Comparison of ENCODE assay signal across 13 cellular contexts in the genomic region with DNA sequence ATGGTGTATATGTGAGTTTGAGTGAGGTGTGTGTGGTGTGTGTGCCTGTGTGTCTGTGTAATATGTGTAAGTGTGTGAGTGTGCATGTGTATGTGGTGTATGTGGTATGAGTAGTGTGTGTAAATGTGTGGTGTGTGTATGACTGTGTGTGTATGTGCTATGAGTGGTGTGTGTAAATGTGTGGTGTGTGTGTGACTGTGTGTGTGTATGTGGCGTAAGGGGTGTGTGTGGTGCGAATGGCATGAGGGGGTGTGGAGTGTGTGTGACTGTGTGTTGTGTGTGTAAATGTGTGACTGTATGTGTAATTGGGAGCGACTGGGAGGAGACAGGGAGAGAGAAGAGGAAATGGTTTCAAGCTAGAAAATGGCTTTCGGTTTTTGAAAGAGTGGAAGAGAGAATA. TPM values are rescaled to one million over a fixed set of nuclear protein-coding genes. Genes with fewer than 3 reads are reported as not detected.
DNase-seq lines count a peak whose midpoint lies in the region; ATAC-seq lines count a peak whose summit lies in the region.
"Had no signal": no experiment of that assay in that cellular context is flagged by ENCODE, and none has a peak within 500 bp of the region (broad histone marks: within the 10 kb centered on the region; RNA-seq: fewer than 3 reads in every experiment).

No MANE protein-coding gene starts in this region.

- intact Hi-C loops in activated CD4-positive, alpha-beta memory T cell treated with anti-CD3 and anti-CD28 coated beads for 36 hours (cut with micrococcal nuclease) = loop anchor here (1.0 to 5.0 kb wide), 4 partner anchors 24 to 634 kb away; a partner anchor contains a TSS

- H3K4ac ChIP-seq in mesenchymal stem cell (ENCODE audit: low read depth in 1 of 2, low read length in 2 of 2) = peak overlapping the region in 1 of 2 experiments; percentile 32

- H4K91ac ChIP-seq in mesenchymal stem cell (ENCODE audit: low read length) = peak overlapping the region; percentile 20

- H3K14ac ChIP-seq in mesenchymal stem cell (ENCODE audit: low read length in 2 of 2) = peak overlapping the region in 1 of 2 experiments; percentile 83

- POLR2A ChIA-PET in activated CD4-positive, alpha-beta memory T cell treated with anti-CD3 and anti-CD28 coated beads for 36 hours (lab: Charles Lee) = no interaction called here

- no peaks in the 10 kb centered on the region for H3K9me3 ChIP-seq in mesenchymal stem cell (ENCODE audit: control insufficient read depth, low read length)
- H3K9me3 ChIP-seq: HAP-1 had no signal

- H3K36me3 Mint-ChIP-seq in stimulated activated naive CD8-positive, alpha-beta T cell treated with anti-CD3 and anti-CD28 coated beads, Interleukin-15, Interleukin-2, amounts not matched to agents 100 ng/mL and 50 ng/mL, for 24 hours (ENCODE audit: low read depth) = no peaks in the 10 kb centered on the region
- H3K36me3 Mint-ChIP-seq in activated CD4-positive, alpha-beta memory T cell treated with anti-CD3 and anti-CD28 coated beads for 36 hours = no peaks in the 10 kb centered on the region

- H3K27ac ChIP-seq in mesenchymal stem cell (ENCODE audit: low read length, poor library complexity, severe bottlenecking) = no peak overlapping the region
- H3K27ac ChIP-seq: C4-2B, epithelial cell of prostate had no signal

- no peak overlapping the region for H2BK15ac ChIP-seq in mesenchymal stem cell (ENCODE audit: low read depth, poor library complexity, severe bottlenecking)

- peak overlapping the region; percentile 89 for H4K8ac ChIP-seq in mesenchymal stem cell (ENCODE audit: low read length)

- no peak overlapping the region for H3K4me2 ChIP-seq in mesenchymal stem cell (ENCODE audit: low read length, poor library complexity, severe bottlenecking)

- H3K23ac ChIP-seq in mesenchymal stem cell (ENCODE audit: low read length in 2 of 2) = no peak overlapping the region

- peak overlapping the region; percentile 2 for H3K27ac Mint-ChIP-seq in stimulated activated naive CD8-positive, alpha-beta T cell treated with anti-CD3 and anti-CD28 coated beads, Interleukin-15, Interleukin-2, amounts not matched to agents 100 ng/mL and 50 ng/mL, for 24 hours
- no peak overlapping the region for H3K27ac Mint-ChIP-seq in activated CD4-positive, alpha-beta memory T cell treated with anti-CD3 and anti-CD28 coated beads for 36 hours

- no peak overlapping the region for H2AK5ac ChIP-seq in mesenchymal stem cell (ENCODE audit: low read length, severe bottlenecking)

- DNase-seq in stimulated activated naive CD8-positive, alpha-beta T cell treated with anti-CD3 and anti-CD28 coated beads, Interleukin-15, Interleukin-2, amounts not matched to agents 100 U/mL and 50 U/mL, for 24 hours = no peak
- no peak for DNase-seq in activated CD4-positive, alpha-beta memory T cell treated with anti-CD3 and anti-CD28 coated beads for 36 hours
- DNase-seq in mesenchymal stem cell (no peak), NCI-H1105 treated with DMSO at 0.1 percent for 48 hours (lab: John Stamatoyannopoulos, UW) (no peak), HUDEP-2 (lab: John Stamatoyannopoulos, UW; ENCODE audit: unreplicated experiment in 76 of 76) (no peak), NCI-H128 (lab: John Stamatoyannopoulos, UW; ENCODE audit: unreplicated experiment) (no peak)
- DNase-seq: activated CD8-positive, alpha-beta memory T cell treated with anti-CD3 and anti-CD28 coated beads for 24 hours; stimulated activated naive CD4-positive, alpha-beta T cell treated with Interleukin-2 at 50 U/mL for 16 hours had no signal

- H3K4me1 Mint-ChIP-seq in stimulated activated naive CD8-positive, alpha-beta T cell treated with anti-CD3 and anti-CD28 coated beads, Interleukin-15, Interleukin-2, amounts not matched to agents 100 ng/mL and 50 ng/mL, for 24 hours (ENCODE audit: low read depth) = peaks cover 12% of the 10 kb centered on the region
- H3K4me1 Mint-ChIP-seq in activated CD4-positive, alpha-beta memory T cell treated with anti-CD3 and anti-CD28 coated beads for 36 hours (ENCODE audit: low read depth) = peaks cover 10% of the 10 kb centered on the region

- peak overlapping the region in 1 of 2 experiments; percentile 37 for H3K4me3 ChIP-seq in mesenchymal stem cell (ENCODE audit: insufficient read depth in 1 of 2, low read depth in 1 of 2, low read length in 2 of 2)

- no peak overlapping the region for H3K9ac ChIP-seq in mesenchymal stem cell (ENCODE audit: low read length)

- H3K4me1 ChIP-seq in mesenchymal stem cell (ENCODE audit: control insufficient read depth, insufficient read depth, low read depth, low read length) = peaks cover 5% of the 10 kb centered on the region

- H3K4me3 Mint-ChIP-seq in stimulated activated naive CD8-positive, alpha-beta T cell treated with anti-CD3 and anti-CD28 coated beads, Interleukin-15, Interleukin-2, amounts not matched to agents 100 ng/mL and 50 ng/mL, for 24 hours = peak overlapping the region; percentile 20
- peak overlapping the region; percentile 0 for H3K4me3 Mint-ChIP-seq in activated CD4-positive, alpha-beta memory T cell treated with anti-CD3 and anti-CD28 coated beads for 36 hours

- H2BK5ac ChIP-seq in mesenchymal stem cell (ENCODE audit: low read depth, low read length, poor library complexity, severe bottlenecking) = no peak overlapping the region

- H3K9me3 Mint-ChIP-seq in stimulated activated naive CD8-positive, alpha-beta T cell treated with anti-CD3 and anti-CD28 coated beads, Interleukin-15, Interleukin-2, amounts not matched to agents 100 ng/mL and 50 ng/mL, for 24 hours = no peaks in the 10 kb centered on the region
- H3K9me3 Mint-ChIP-seq in activated CD4-positive, alpha-beta memory T cell treated with anti-CD3 and anti-CD28 coated beads for 36 hours = no peaks in the 10 kb centered on the region

- 99% methylated on average over 4 of the region's 4 CpGs for WGBS in mesenchymal stem cell

- peak overlapping the region; percentile 45 to 91 for H2BK12ac ChIP-seq in mesenchymal stem cell (ENCODE audit: low read length in 2 of 2)

- CTCF ChIA-PET in activated CD4-positive, alpha-beta memory T cell treated with anti-CD3 and anti-CD28 coated beads for 36 hours (lab: Charles Lee) = interaction anchor here (0.7 to 7.4 kb wide), 18 partner anchors 9 to 251 kb away, joined by 3 to 125 read pairs (median 4); a partner anchor contains a TSS

- H2AFZ ChIP-seq in mesenchymal stem cell (ENCODE audit: low read depth, low read length) = no peak overlapping the region

- H3K79me1 ChIP-seq in mesenchymal stem cell (replicated peaks; ENCODE audit: low read length, poor library complexity, severe bottlenecking) = no peaks in the 10 kb centered on the region

- H3K36me3 ChIP-seq in mesenchymal stem cell (ENCODE audit: control insufficient read depth in 1 of 2, insufficient read depth in 2 of 2, low read depth in 1 of 2, low read length in 2 of 2) = no peaks in the 10 kb centered on the region
- H3K36me3 ChIP-seq: HAP-1 had no signal

- peaks cover 15% of the 10 kb centered on the region for H3K27me3 Mint-ChIP-seq in stimulated activated naive CD8-positive, alpha-beta T cell treated with anti-CD3 and anti-CD28 coated beads, Interleukin-15, Interleukin-2, amounts not matched to agents 100 ng/mL and 50 ng/mL, for 24 hours
- H3K27me3 Mint-ChIP-seq in activated CD4-positive, alpha-beta memory T cell treated with anti-CD3 and anti-CD28 coated beads for 36 hours = peaks cover 17% of the 10 kb centered on the region

- no peak overlapping the region for H2BK120ac ChIP-seq in mesenchymal stem cell (ENCODE audit: low read depth, low read length)

- ATAC-seq in stimulated activated naive CD8-positive, alpha-beta T cell treated with anti-CD3 and anti-CD28 coated beads, Interleukin-15, Interleukin-2, amounts not matched to agents 100 U/mL and 50 U/mL, for 24 hours = no peak
- no peak for ATAC-seq in HG02623 (IDR thresholded peaks at IDR 0.05; ENCODE audit: unreplicated experiment)

- H3K18ac ChIP-seq in mesenchymal stem cell (ENCODE audit: low read depth in 1 of 2, low read length in 2 of 2) = peak overlapping the region; percentile 63 to 71

- H3K27me3 ChIP-seq in mesenchymal stem cell (ENCODE audit: control insufficient read depth in 1 of 2, insufficient read depth in 1 of 2, low read length in 2 of 2) = peaks cover 0 to 4% of the 10 kb centered on the region in 2 experiments

RNA-seq across cellular contexts. Expression of a gene that starts 23.6 kb away (rescaled TPM):
- 10 to 100 TPM; 19.4 to 21.2 TPM for total RNA-seq in activated CD4-positive, alpha-beta memory T cell treated with anti-CD3 and anti-CD28 coated beads for 36 hours
- polyA plus RNA-seq in mesenchymal stem cell (2013, experiment 1 of 2) = 29.5 TPM
- 29.2 TPM for polyA plus RNA-seq in mesenchymal stem cell (2013, experiment 2 of 2)

RNA-seq across cellular contexts. Expression of a gene that starts 54.1 kb away (rescaled TPM):
- not detected for total RNA-seq in activated CD4-positive, alpha-beta memory T cell treated with anti-CD3 and anti-CD28 coated beads for 36 hours
- polyA plus RNA-seq in mesenchymal stem cell (2013, experiment 1 of 2) = not detected
- not detected for polyA plus RNA-seq in mesenchymal stem cell (2013, experiment 2 of 2)
